8 cellular contexts compared by ENCODE assay signal in genomic region chr1:58739851-58740466, GRCh38. TPM values are rescaled to one million over a fixed set of nuclear protein-coding genes. Genes with fewer than 3 reads are reported as not detected.
DNase-seq lines count a peak whose midpoint lies in the region; ATAC-seq, FAIRE-seq and TF ChIP-seq lines count a peak whose summit lies in the region.

No MANE protein-coding gene starts in this region.

- no peak overlapping the region for H3K27ac Mint-ChIP-seq in CD4-positive, CD25-positive, alpha-beta regulatory T cell
- no peak overlapping the region for H3K27ac Mint-ChIP-seq in stimulated activated effector memory CD8-positive, alpha-beta T cell treated with anti-CD3 and anti-CD28 coated beads, Interleukin-12 subunit alpha, Interleukin-12 subunit beta, amount 100 ng/mL, for 72 hours

- peak; percentile 88 for TF ChIP-seq CTCF in left ventricle myocardium inferior (IDR thresholded peaks at IDR 0.05; ENCODE audit: borderline replicate concordance)

- ATAC-seq in CD4-positive, CD25-positive, alpha-beta regulatory T cell (ENCODE audit: low read depth in 2 of 2), result no peak
- ATAC-seq in HG03354 (IDR thresholded peaks at IDR 0.05; ENCODE audit: poor library complexity, severe bottlenecking, unreplicated experiment), result no peak
- ATAC-seq in stimulated activated effector memory CD8-positive, alpha-beta T cell treated with anti-CD3 and anti-CD28 coated beads, Interleukin-12 subunit alpha, Interleukin-12 subunit beta, amount 100 ng/mL, for 72 hours, result no peak

- no peaks in the 10 kb centered on the region for H3K9me3 ChIP-seq in CD4-positive, CD25-positive, alpha-beta regulatory T cell (ENCODE audit: control insufficient read depth in 2 of 2, low read length in 2 of 2)
- H3K9me3 ChIP-seq in adipocyte (ENCODE audit: control insufficient read depth, low read length), result no peaks in the 10 kb centered on the region
- no peaks in the 10 kb centered on the region for H3K9me3 ChIP-seq in left ventricle myocardium inferior (replicated peaks)
- H3K9me3 ChIP-seq in small intestine (ENCODE audit: control insufficient read depth, low read depth), result no peaks in the 10 kb centered on the region

- no peaks in the 10 kb centered on the region for H3K36me3 Mint-ChIP-seq in CD4-positive, CD25-positive, alpha-beta regulatory T cell
- no peaks in the 10 kb centered on the region for H3K36me3 Mint-ChIP-seq in stimulated activated effector memory CD8-positive, alpha-beta T cell treated with anti-CD3 and anti-CD28 coated beads, Interleukin-12 subunit alpha, Interleukin-12 subunit beta, amount 100 ng/mL, for 72 hours

- DNase-seq in CD4-positive, CD25-positive, alpha-beta regulatory T cell, result peak; percentile 8 to 64 (median 63)
- DNase-seq in H7 (peak; percentile 62), NCI-H345 (lab: John Stamatoyannopoulos, UW) (peak; percentile 68), adipocyte (ENCODE audit: low read depth) (peak; percentile 95), left ventricle myocardium inferior (no peak), small intestine (peak; percentile 65)
- no peak for DNase-seq in stimulated activated effector memory CD8-positive, alpha-beta T cell treated with anti-CD3 and anti-CD28 coated beads, Interleukin-12 subunit alpha, Interleukin-12 subunit beta, amount 100 ng/mL, for 72 hours (ENCODE audit: low spot score in 2 of 2)

- no peak overlapping the region for H3K4me3 ChIP-seq in CD4-positive, CD25-positive, alpha-beta regulatory T cell (ENCODE audit: low read depth, low read length)
- H3K4me3 ChIP-seq in H7 (ENCODE audit: insufficient read depth, low read depth, low read length) (no peak overlapping the region), adipocyte (ENCODE audit: low read length) (no peak overlapping the region), left ventricle myocardium inferior (no peak overlapping the region), small intestine (ENCODE audit: low read depth in 1 of 2, low read length in 2 of 2) (no peak overlapping the region)

- WGBS in small intestine, 3 donors, result 20 to 23% (median 21%) methylated on average over 3 of the region's 3 CpGs

- H3K27me3 Mint-ChIP-seq in CD4-positive, CD25-positive, alpha-beta regulatory T cell, result no peaks in the 10 kb centered on the region

- H3K9me3 Mint-ChIP-seq in CD4-positive, CD25-positive, alpha-beta regulatory T cell, result peaks cover 0 to 2% (median 0%) of the 10 kb centered on the region in 7 donors
- H3K9me3 Mint-ChIP-seq in stimulated activated effector memory CD8-positive, alpha-beta T cell treated with anti-CD3 and anti-CD28 coated beads, Interleukin-12 subunit alpha, Interleukin-12 subunit beta, amount 100 ng/mL, for 72 hours, result no peaks in the 10 kb centered on the region

- H3K27ac ChIP-seq in CD4-positive, CD25-positive, alpha-beta regulatory T cell (ENCODE audit: insufficient read depth, low read length, poor library complexity, severe bottlenecking), result no peak overlapping the region
- no peak overlapping the region for H3K27ac ChIP-seq in left ventricle myocardium inferior (replicated peaks)
- no peak overlapping the region for H3K27ac ChIP-seq in small intestine (ENCODE audit: low read depth in 1 of 2, low read length in 1 of 2)

- peaks cover 5% of the 10 kb centered on the region for H3K4me1 ChIP-seq in CD4-positive, CD25-positive, alpha-beta regulatory T cell (ENCODE audit: control insufficient read depth, insufficient read depth, low read length, poor library complexity, severe bottlenecking)
- H3K4me1 ChIP-seq in adipocyte (ENCODE audit: control insufficient read depth, insufficient read depth, low read length), result no peaks in the 10 kb centered on the region
- peaks cover 8% of the 10 kb centered on the region for H3K4me1 ChIP-seq in left ventricle myocardium inferior
- H3K4me1 ChIP-seq in small intestine (ENCODE audit: control insufficient read depth in 2 of 2, insufficient read depth in 1 of 2, low read depth in 1 of 2, low read length in 1 of 2), result no peaks in the 10 kb centered on the region

- FAIRE-seq in small intestine (lab: Jason Lieb, UNC), result peak; percentile 36

- no peak overlapping the region for H3K9ac ChIP-seq in adipocyte (ENCODE audit: low read length)

- intact Hi-C loops in left ventricle myocardium inferior (cut with micrococcal nuclease), result loop anchor here (5.0 to 10.0 kb wide), 2 partner anchors 957 to 1025 kb away; no protein-coding TSS in a partner anchor

- H3K27me3 ChIP-seq in CD4-positive, CD25-positive, alpha-beta regulatory T cell (ENCODE audit: control insufficient read depth, insufficient read depth, low read length), result peaks cover 7% of the 10 kb centered on the region
- H3K27me3 ChIP-seq in H7 (ENCODE audit: control insufficient read depth, insufficient read depth, low read length) (no peaks in the 10 kb centered on the region), adipocyte (replicated peaks; ENCODE audit: control insufficient read depth, insufficient read depth, low read length) (no peaks in the 10 kb centered on the region), left ventricle myocardium inferior (ENCODE audit: low read depth) (no peaks in the 10 kb centered on the region), small intestine (ENCODE audit: control insufficient read depth in 2 of 2, insufficient read depth in 2 of 2, low read length in 2 of 2) (no peaks in the 10 kb centered on the region)

- H3K4me3 Mint-ChIP-seq in CD4-positive, CD25-positive, alpha-beta regulatory T cell, result no peak overlapping the region
- no peak overlapping the region for H3K4me3 Mint-ChIP-seq in stimulated activated effector memory CD8-positive, alpha-beta T cell treated with anti-CD3 and anti-CD28 coated beads, Interleukin-12 subunit alpha, Interleukin-12 subunit beta, amount 100 ng/mL, for 72 hours

- no peaks in the 10 kb centered on the region for H3K36me3 ChIP-seq in CD4-positive, CD25-positive, alpha-beta regulatory T cell (ENCODE audit: control insufficient read depth, insufficient read depth, low read length)
- H3K36me3 ChIP-seq in H7 (replicated peaks; ENCODE audit: control insufficient read depth, insufficient read depth, low read length), result no peaks in the 10 kb centered on the region
- H3K36me3 ChIP-seq in adipocyte (ENCODE audit: control insufficient read depth, insufficient read depth, low read length, severe bottlenecking), result no peaks in the 10 kb centered on the region
- no peaks in the 10 kb centered on the region for H3K36me3 ChIP-seq in left ventricle myocardium inferior
- no peaks in the 10 kb centered on the region for H3K36me3 ChIP-seq in small intestine (ENCODE audit: control insufficient read depth in 2 of 2, insufficient read depth in 2 of 2, low read length in 2 of 2)

- peaks cover 0 to 12% (median 2%) of the 10 kb centered on the region in 4 donors for H3K4me1 Mint-ChIP-seq in CD4-positive, CD25-positive, alpha-beta regulatory T cell
- H3K4me1 Mint-ChIP-seq in stimulated activated effector memory CD8-positive, alpha-beta T cell treated with anti-CD3 and anti-CD28 coated beads, Interleukin-12 subunit alpha, Interleukin-12 subunit beta, amount 100 ng/mL, for 72 hours, result peaks cover 6% of the 10 kb centered on the region

RNA-seq across cellular contexts. Expression of gene MYSM1, which starts 40.1 kb away (rescaled TPM):
- 66.2 TPM for total RNA-seq in CD4-positive, CD25-positive, alpha-beta regulatory T cell
- 10 to 100 TPM in 3 of 4 donors, 1 to 10 TPM in 1; 7.1 to 15.8 (median 10.7) TPM for polyA plus RNA-seq in CD4-positive, CD25-positive, alpha-beta regulatory T cell
- 33.6 and 74.7 TPM in 2 replicates for total RNA-seq in H7 (2014; rRNA removed; shearing (Covaris generic))
- total RNA-seq in left ventricle myocardium inferior, result 20.4 TPM
- 1 to 10 TPM; 5.1 to 9.8 (median 7.7) TPM for polyA plus RNA-seq in small intestine

RNA-seq across cellular contexts. Expression of gene JUN, which starts 43.9 kb away (rescaled TPM):
- total RNA-seq in CD4-positive, CD25-positive, alpha-beta regulatory T cell, result 1,538 TPM
- 10 to 100 TPM; 41.3 to 73.3 (median 48.6) TPM for polyA plus RNA-seq in CD4-positive, CD25-positive, alpha-beta regulatory T cell
- 37.1 and 64.0 TPM in 2 replicates for total RNA-seq in H7 (2014; rRNA removed; shearing (Covaris generic))
- 101 TPM for total RNA-seq in left ventricle myocardium inferior
- polyA plus RNA-seq in small intestine, result 10 to 100 TPM; 47.4 to 82.2 (median 50.3) TPM

Comparison
In these comparisons a context has a peak if more than half of its experiments do, and no peak if none do; other contexts are left out.
1. DNase-seq: peak in CD4-positive, CD25-positive, alpha-beta regulatory T cell (3 of 3), H7 (single experiment), NCI-H345 (single experiment), adipocyte (single experiment) and small intestine (single experiment); none in left ventricle myocardium inferior (single experiment) and stimulated activated effector memory CD8-positive, alpha-beta T cell treated with anti-CD3 and anti-CD28 coated beads, Interleukin-12 subunit alpha, Interleukin-12 subunit beta, amount 100 ng/mL, for 72 hours (0 of 2).
2. RNA of gene JUN, which starts 43.9 kb away (total RNA-seq): 1,538 TPM in CD4-positive, CD25-positive, alpha-beta regulatory T cell (single experiment); 101 TPM in left ventricle myocardium inferior (single experiment) and 37.1 to 64.0 TPM in H7; every median in the first group is over 10 times any median in the second.